11 cellular contexts compared by ENCODE assay signal in the genomic region with DNA sequence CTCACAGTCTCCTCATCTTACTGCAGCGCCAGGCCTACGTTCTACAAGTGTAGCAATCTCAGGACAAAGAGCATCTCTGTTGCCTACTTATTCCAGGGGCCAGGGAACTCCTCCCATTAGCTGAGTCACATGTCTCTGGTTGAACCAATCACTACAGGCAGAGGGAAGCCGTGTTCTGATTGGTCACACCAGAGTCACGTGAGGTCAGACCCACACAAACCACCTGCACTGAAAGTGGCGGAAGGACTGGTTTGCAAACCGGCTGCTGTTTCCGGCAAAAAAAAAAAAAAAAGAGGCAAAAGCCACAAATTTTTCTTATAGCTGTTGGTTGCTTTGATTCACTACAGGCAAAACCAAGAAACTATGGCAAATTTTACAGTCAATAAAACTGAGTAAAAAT. TPM values are rescaled to one million over a fixed set of nuclear protein-coding genes. Genes with fewer than 3 reads are reported as not detected.
A peak's percentile ranks its signal among the peaks of the same experiment; 100 is the strongest.
DNase-seq lines count a peak whose midpoint lies in the region; ATAC-seq lines count a peak whose summit lies in the region.
"Had no signal": no experiment of that assay in that cellular context is flagged by ENCODE, and none has a peak within 500 bp of the region (broad histone marks: within the 10 kb centered on the region; RNA-seq: fewer than 3 reads in every experiment).

No MANE protein-coding gene starts in this region.

- DNase-seq in activated CD4-positive, CD25-positive, alpha-beta regulatory T cell (lab: John Stamatoyannopoulos, UW), result no peak
- DNase-seq in SK-N-DZ (ENCODE audit: low spot score) (peak; percentile 68), SW 1271 (lab: John Stamatoyannopoulos, UW) (no peak), left lobe of liver (ENCODE audit: low spot score) (no peak), GM19240 (ENCODE audit: insufficient read length, low spot score) (no peak)
- peak; percentile 25 for DNase-seq in activated naive CD4-positive, alpha-beta T cell treated with anti-CD3 and anti-CD28 coated beads, Interleukin-2, amount 50 U/mL, for 16 hours
- DNase-seq in stimulated activated CD8-positive, alpha-beta memory T cell treated with anti-CD3 and anti-CD28 coated beads, Interleukin-7, amount 100 ng/mL, for 4 hours (ENCODE audit: low read depth in 2 of 2), result peak; percentile 10 to 23
- DNase-seq: GDM1, Right ventricle myocardium superior had no signal

- peak; percentile 67 to 74 for ATAC-seq in activated CD4-positive, CD25-positive, alpha-beta regulatory T cell treated with anti-CD3 and anti-CD28 coated beads, Interleukin-2, amount 50 U/mL, for 24 hours
- ATAC-seq in left lobe of liver, result no peak
- ATAC-seq: gastroesophageal sphincter had no signal

RNA-seq across cellular contexts. Expression of gene USP14, which starts 21.9 kb away (rescaled TPM):
- 35.0 and 36.7 TPM in 2 replicates for polyA plus RNA-seq in SK-N-DZ (2014; cell fraction: cytosol; rRNA removed)
- 41.3 and 67.4 TPM in 2 replicates for polyA plus RNA-seq in SK-N-DZ (2014; cell fraction: nucleus; rRNA removed)
- total RNA-seq in left lobe of liver, result 15.8 TPM

Comparison
In these comparisons a context has a peak if more than half of its experiments do, and no peak if none do; other contexts are left out.
1. DNase-seq: peak in SK-N-DZ (single experiment), activated naive CD4-positive, alpha-beta T cell treated with anti-CD3 and anti-CD28 coated beads, Interleukin-2, amount 50 U/mL, for 16 hours (single experiment) and stimulated activated CD8-positive, alpha-beta memory T cell treated with anti-CD3 and anti-CD28 coated beads, Interleukin-7, amount 100 ng/mL, for 4 hours (2 of 2); none in activated CD4-positive, CD25-positive, alpha-beta regulatory T cell (0 of 4), SW 1271 (0 of 2), left lobe of liver (single experiment) and GM19240 (single experiment).